Comparison of ENCODE assay signal across 17 cellular contexts in genomic region chr9:123484130-123484529, GRCh38.
"Had no signal": no experiment of that assay in that cellular context is flagged by ENCODE, and none has a peak within 500 bp of the region (broad histone marks: within the 10 kb centered on the region; RNA-seq: fewer than 3 reads in every experiment).

No MANE protein-coding gene starts in this region.

- DNase-seq: activated CD4-positive, alpha-beta T cell treated with anti-CD3 and anti-CD28 coated beads, Interleukin-2, amount 10 ng/mL, durations not matched to agents 24 days and 14 days; activated CD8-positive, alpha-beta T cell treated with anti-CD3 and anti-CD28 coated beads for 36 hours; activated naive CD4-positive, alpha-beta T cell treated with anti-CD3 and anti-CD28 coated beads for 36 hours; activated T-cell treated with anti-CD3 and anti-CD28 coated beads, Interleukin-2, amount 50 U/mL, for 4 hours; brain microvascular endothelial cell; central memory CD4-positive, alpha-beta T cell; heart right ventricle; immature natural killer cell; lower lobe of right lung; nephron progenitor cell; nucleus accumbens; stimulated activated naive CD4-positive, alpha-beta T cell; T-cell; T-helper 9 cell; thyroid gland had no signal

- H3K27ac ChIP-seq: brain microvascular endothelial cell, coronary artery, gastroesophageal sphincter, heart right ventricle, lower lobe of right lung, thyroid gland had no signal

- H3K4me3 ChIP-seq: coronary artery, gastroesophageal sphincter, heart right ventricle, lower lobe of right lung, thyroid gland had no signal

- H3K4me1 ChIP-seq: gastroesophageal sphincter, lower lobe of right lung, thyroid gland had no signal

- H3K36me3 ChIP-seq: brain microvascular endothelial cell, gastroesophageal sphincter, heart right ventricle, lower lobe of right lung, thyroid gland had no signal

- H3K27me3 ChIP-seq: brain microvascular endothelial cell, gastroesophageal sphincter, heart right ventricle, thyroid gland had no signal

- H3K9me3 ChIP-seq: gastroesophageal sphincter, heart right ventricle, lower lobe of right lung, thyroid gland had no signal

- ATAC-seq: activated CD8-positive, alpha-beta T cell treated with anti-CD3 and anti-CD28 coated beads for 36 hours; activated T-cell treated with anti-CD3 and anti-CD28 coated beads, Interleukin-2, amount 50 U/mL, for 4 hours; gastroesophageal sphincter; lower lobe of right lung; T-cell had no signal
